1 cellular context compared by ENCODE assay signal in the genomic region with DNA sequence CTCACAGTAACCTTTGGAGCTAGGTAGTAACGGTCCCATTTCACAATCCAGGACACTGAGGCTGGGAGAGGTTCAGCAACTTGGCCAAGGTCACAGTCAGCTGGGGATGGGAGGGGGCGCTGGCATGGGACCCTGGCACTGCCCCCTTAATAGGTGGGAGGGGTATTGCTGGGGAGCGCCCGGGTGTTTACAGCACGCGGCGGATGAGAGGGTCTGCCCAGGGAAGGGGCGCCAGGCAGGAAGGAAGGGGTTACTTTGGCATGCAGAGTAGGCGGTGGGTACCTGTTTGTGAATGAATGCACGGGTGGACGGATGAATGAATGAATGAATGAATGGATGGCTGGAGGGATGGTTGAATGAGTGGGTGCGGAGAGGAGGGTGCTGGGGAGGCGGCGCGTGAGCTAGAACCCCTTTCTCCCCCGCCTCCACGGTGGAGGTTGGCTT.
TF ChIP-seq lines count a peak whose summit lies in the region.

No MANE protein-coding gene starts in this region.

TF ChIP-seq in endothelial cell of umbilical vein, 7 proteins besides CTCF, POLR2A, EP300 and RAD21:
- TF ChIP-seq GATA2 (IDR thresholded peaks at IDR 0.05; ENCODE audit: insufficient read depth, insufficient read length, low read depth, low read length) (no peak), EZH2 (IDR thresholded peaks at IDR 0.05; ENCODE audit: borderline replicate concordance, low read depth, low read length, severe bottlenecking) (peak; percentile 75), JUN (IDR thresholded peaks at IDR 0.05; ENCODE audit: borderline replicate concordance, insufficient read depth, insufficient read length, low read depth) (no peak), FOS (IDR thresholded peaks at IDR 0.05; ENCODE audit: borderline replicate concordance, insufficient read depth, low read length) (no peak)
